18 cellular contexts compared by ENCODE assay signal in the genomic region with DNA sequence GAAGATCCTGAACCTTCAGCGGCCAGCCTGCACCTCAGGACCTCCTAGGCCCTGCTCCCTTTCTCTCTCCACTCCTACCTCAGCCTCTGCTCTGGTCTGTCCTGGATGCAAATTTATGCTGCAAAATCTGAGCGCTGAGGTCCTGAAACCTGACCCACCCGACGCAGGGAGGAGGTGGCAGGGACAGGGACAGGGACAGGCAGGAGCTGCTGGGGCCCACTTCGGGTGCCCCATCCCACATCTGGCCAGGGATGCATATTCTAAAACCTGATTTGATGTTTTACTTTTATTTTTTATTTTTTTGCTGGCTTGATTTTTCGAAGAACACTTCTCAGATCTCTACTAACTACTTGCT. TPM values are rescaled to one million over a fixed set of nuclear protein-coding genes. Genes with fewer than 3 reads are reported as not detected.
DNase-seq lines count a peak whose midpoint lies in the region; ATAC-seq and TF ChIP-seq lines count a peak whose summit lies in the region.
"Had no signal": no experiment of that assay in that cellular context is flagged by ENCODE, and none has a peak within 500 bp of the region (broad histone marks: within the 10 kb centered on the region; RNA-seq: fewer than 3 reads in every experiment).

No MANE protein-coding gene starts in this region.

- no peaks in the 10 kb centered on the region for H3K79me2 ChIP-seq in GM23248 (ENCODE audit: insufficient read depth)

- no peaks in the 10 kb centered on the region for H3K36me3 ChIP-seq in GM23248 (ENCODE audit: low read depth)
- no peaks in the 10 kb centered on the region for H3K36me3 ChIP-seq in HUES64 (ENCODE audit: insufficient read depth, low read length)
- H3K36me3 ChIP-seq: thyroid gland had no signal

- H3K9me2 ChIP-seq in GM23248 (ENCODE audit: insufficient read depth) = no peaks in the 10 kb centered on the region

- peak overlapping the region; percentile 39 for H3K4me2 ChIP-seq in GM23248 (ENCODE audit: unreplicated experiment)

- H3K27me3 ChIP-seq in GM23248 (replicated peaks; ENCODE audit: insufficient read depth) (peaks cover 90% of the 10 kb centered on the region), HUES64 (ENCODE audit: insufficient read depth, low read length) (peaks cover 69% of the 10 kb centered on the region)

- H3K27ac Mint-ChIP-seq in glutamatergic neuron (ENCODE audit: unreplicated experiment) (no peak overlapping the region), nephron progenitor cell (no peak overlapping the region)
- H3K27ac Mint-ChIP-seq: CD14-positive monocyte had no signal

- peaks cover 11% of the 10 kb centered on the region for H3K9me3 Mint-ChIP-seq in glutamatergic neuron (ENCODE audit: unreplicated experiment)
- no peaks in the 10 kb centered on the region for H3K9me3 Mint-ChIP-seq in nephron progenitor cell

- no peaks in the 10 kb centered on the region for H3K4me1 ChIP-seq in GM23248 (ENCODE audit: insufficient read depth)
- H3K4me1 ChIP-seq in HUES64 (ENCODE audit: insufficient read depth, low read length) = peaks cover 5% of the 10 kb centered on the region; the same call in 1 of the 2 replicates

- H3K27me3 Mint-ChIP-seq in glutamatergic neuron (ENCODE audit: unreplicated experiment) = peaks cover 7% of the 10 kb centered on the region
- H3K27me3 Mint-ChIP-seq in nephron progenitor cell (ENCODE audit: low read depth, poor library complexity) = peaks cover 88% of the 10 kb centered on the region

- peaks cover 6% of the 10 kb centered on the region for H3K4me1 Mint-ChIP-seq in glutamatergic neuron (ENCODE audit: low read depth, unreplicated experiment)
- H3K4me1 Mint-ChIP-seq in nephron progenitor cell = peaks cover 51% of the 10 kb centered on the region

- no peaks in the 10 kb centered on the region for H3F3A ChIP-seq in GM23248 (ENCODE audit: insufficient read depth)

- no peaks in the 10 kb centered on the region for H3K9me3 ChIP-seq in GM23248 (ENCODE audit: low read depth)
- no peaks in the 10 kb centered on the region for H3K9me3 ChIP-seq in HUES64 (ENCODE audit: insufficient read depth, low read depth, low read length)
- H3K9me3 ChIP-seq: thyroid gland had no signal

- TF ChIP-seq CTCF in glutamatergic neuron (IDR thresholded peaks at IDR 0.05; ENCODE audit: partially characterized antibody, unreplicated experiment) (no peak), nephron progenitor cell (IDR thresholded peaks at IDR 0.05) (no peak), GM13977 (IDR thresholded peaks at IDR 0.05; ENCODE audit: extremely low read depth, insufficient read depth, missing control alignments) (no peak)

- H3K36me3 Mint-ChIP-seq in glutamatergic neuron (ENCODE audit: unreplicated experiment) (no peaks in the 10 kb centered on the region), nephron progenitor cell (ENCODE audit: low read depth) (no peaks in the 10 kb centered on the region)

- 18 to 25% methylated on average over 6 of the region's 6 CpGs for WGBS in GM23248 (ENCODE audit: low coverage in 1 of 2, low lambda C conversion rate in 2 of 2, missing lambda C conversion rate in 2 of 2), 2 experiments
- 36% methylated on average over 6 of the region's 6 CpGs for WGBS in HUES64

- H3K4me3 Mint-ChIP-seq in glutamatergic neuron (ENCODE audit: unreplicated experiment) = peak overlapping the region; percentile 74
- peak overlapping the region; percentile 68 for H3K4me3 Mint-ChIP-seq in nephron progenitor cell

- in situ Hi-C loops in GM23248 (cut with MboI) (no loop called here), GM13977 (cut with MboI; ENCODE audit: low pct_unique_long_range_greater_than_20kb, low sequenced_read_pairs, unreplicated experiment) (no loop called here)

- no peak overlapping the region for H2AFZ ChIP-seq in GM23248

- H3K27ac ChIP-seq in GM23248 (no peak overlapping the region), HUES64 (ENCODE audit: low read depth, low read length) (no peak overlapping the region)
- H3K27ac ChIP-seq: thyroid gland had no signal

- H4K20me1 ChIP-seq in GM23248 (ENCODE audit: insufficient read depth) = no peaks in the 10 kb centered on the region

- DNase-seq in GM23248 (no peak), glutamatergic neuron (no peak), nephron progenitor cell (peak; percentile 18), GM13977 (ENCODE audit: low spot score) (no peak)
- DNase-seq: cerebellar nuclear complex, DMS153, HCEC 1CT, midbrain, NCI-H1694 treated with DMSO at 0.1 percent for 48 hours, NCI-H510A, SIG-M5 had no signal

- H3K4me3 ChIP-seq in GM23248 (no peak overlapping the region), HUES64 (ENCODE audit: low read length) (peak overlapping the region; percentile 61)
- H3K4me3 ChIP-seq: thyroid gland had no signal

- H3K9ac ChIP-seq in GM23248 = no peak overlapping the region
- no peak overlapping the region for H3K9ac ChIP-seq in HUES64 (ENCODE audit: low read depth, low read length)

- ATAC-seq in HG02571 (IDR thresholded peaks at IDR 0.05; ENCODE audit: unreplicated experiment) = no peak
- no peak for ATAC-seq in GM18868 (IDR thresholded peaks at IDR 0.05; ENCODE audit: unreplicated experiment)

RNA-seq across cellular contexts. Expression of gene PVALB, which starts 0.6 kb away (rescaled TPM):
- total RNA-seq in GM23248 (2014; rRNA removed; shearing (Covaris generic)) = not detected in 2 replicates
- not detected in 2 replicates for polyA plus RNA-seq in GM23248 (2016; fragmentation: Nextera tagmentation; extraction: Ambion mirVana)
- 1.5 TPM for polyA plus RNA-seq in HUES64 (2013, experiment 1 of 2)
- 6.3 TPM for polyA plus RNA-seq in HUES64 (2013, experiment 2 of 2)
- total RNA-seq in glutamatergic neuron (ENCODE audit: unreplicated experiment) = not detected
- total RNA-seq: M059J, posterior vena cava, thyroid gland had no signal

RNA-seq across cellular contexts. Expression of gene IFT27, which starts 41.5 kb away (rescaled TPM):
- 10.1 and 29.5 TPM in 2 replicates for total RNA-seq in GM23248 (2014; rRNA removed; shearing (Covaris generic))
- 28.6 and 28.8 TPM in 2 replicates for polyA plus RNA-seq in GM23248 (2016; fragmentation: Nextera tagmentation; extraction: Ambion mirVana)
- 26.1 TPM for polyA plus RNA-seq in HUES64 (2013, experiment 1 of 2)
- polyA plus RNA-seq in HUES64 (2013, experiment 2 of 2) = 35.0 TPM
- 54.2 TPM for total RNA-seq in glutamatergic neuron (ENCODE audit: unreplicated experiment)

RNA-seq across cellular contexts. Expression of gene NCF4, which starts 43.4 kb away (rescaled TPM):
- not detected in 2 replicates for total RNA-seq in GM23248 (2014; rRNA removed; shearing (Covaris generic))
- polyA plus RNA-seq in GM23248 (2016; fragmentation: Nextera tagmentation; extraction: Ambion mirVana) = 0.18 TPM in 1 of 2 replicates, not detected in the other
- not detected for polyA plus RNA-seq in HUES64 (2013, experiment 1 of 2)
- polyA plus RNA-seq in HUES64 (2013, experiment 2 of 2) = not detected
- total RNA-seq in glutamatergic neuron (ENCODE audit: unreplicated experiment) = not detected
- total RNA-seq: M059J had no signal
